In the genomic region with DNA sequence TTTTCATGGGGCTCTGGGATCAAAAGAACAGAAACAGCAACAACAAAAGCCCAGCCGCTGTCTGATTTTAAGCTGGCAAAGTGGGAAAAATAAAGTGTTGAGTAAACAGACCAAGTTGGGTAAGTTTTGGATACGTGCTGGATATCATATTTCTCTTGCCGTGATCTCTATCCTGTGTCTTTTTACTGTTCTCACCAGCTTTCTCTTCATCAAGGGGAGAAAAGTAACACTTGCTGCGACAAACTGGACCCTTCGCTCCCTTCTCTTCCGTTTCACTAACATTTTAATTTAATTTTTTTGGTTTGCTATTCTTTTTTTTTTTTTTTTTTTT, we compare ENCODE assay signal across 8 cellular contexts. TPM values are rescaled to one million over a fixed set of nuclear protein-coding genes. Genes with fewer than 3 reads are reported as not detected.
DNase-seq lines count a peak whose midpoint lies in the region; ATAC-seq and TF ChIP-seq lines count a peak whose summit lies in the region.

No MANE protein-coding gene starts in this region.

- no peaks in the 10 kb centered on the region for H4K20me1 ChIP-seq in GM23248 (ENCODE audit: insufficient read depth)

- H3K4me1 ChIP-seq in GM23248 (ENCODE audit: insufficient read depth) = peaks cover 39% of the 10 kb centered on the region
- H3K4me1 ChIP-seq in gastrocnemius medialis = no peaks in the 10 kb centered on the region

- intact Hi-C loops in gastrocnemius medialis (cut with DNase I; ENCODE audit: low total_unique reads) = loop anchor here (2.0 to 10.0 kb wide), 2 partner anchors 92 to 668 kb away; a partner anchor contains a TSS

- peak overlapping the region; percentile 98 for H3K9ac ChIP-seq in GM23248

- H3K36me3 ChIP-seq in GM23248 (ENCODE audit: low read depth) = no peaks in the 10 kb centered on the region
- H3K36me3 ChIP-seq in gastrocnemius medialis = no peaks in the 10 kb centered on the region

- H3K4me3 ChIP-seq in GM23248 (peak overlapping the region; percentile 87), gastrocnemius medialis (peak overlapping the region; percentile 66 to 79 (median 72))

- TF ChIP-seq CTCF in gastrocnemius medialis (IDR thresholded peaks at IDR 0.05 in 4 of 5, conservative IDR thresholded peaks at IDR 0.05 in 1 of 5) = no peak

- H2AFZ ChIP-seq in GM23248 = peak overlapping the region; percentile 77

- H3K9me2 ChIP-seq in GM23248 (ENCODE audit: insufficient read depth) = no peaks in the 10 kb centered on the region

- H3K9me3 ChIP-seq in GM23248 (ENCODE audit: low read depth) (no peaks in the 10 kb centered on the region), gastrocnemius medialis (no peaks in the 10 kb centered on the region)

- H3F3A ChIP-seq in GM23248 (ENCODE audit: insufficient read depth) = peaks cover 27% of the 10 kb centered on the region

- peaks cover 41% of the 10 kb centered on the region for H3K79me2 ChIP-seq in GM23248 (ENCODE audit: insufficient read depth)

- in situ Hi-C loops in GM23248 (cut with MboI) = no loop called here
- in situ Hi-C loops in gastrocnemius medialis (cut with MboI; ENCODE audit: low sequenced_read_pairs in 4 of 4) = no loop called here

- ATAC-seq in gastrocnemius medialis (peak; percentile 53 to 62), GM18505 (IDR thresholded peaks at IDR 0.05; ENCODE audit: unreplicated experiment) (no peak), HG03280 (IDR thresholded peaks at IDR 0.05; ENCODE audit: unreplicated experiment) (no peak)

- H3K27me3 ChIP-seq in GM23248 (replicated peaks; ENCODE audit: insufficient read depth) = no peaks in the 10 kb centered on the region
- H3K27me3 ChIP-seq in gastrocnemius medialis = no peaks in the 10 kb centered on the region

- WGBS in GM23248 (ENCODE audit: low coverage in 1 of 2, low lambda C conversion rate in 2 of 2, missing lambda C conversion rate in 2 of 2), 2 experiments = 1% methylated on average over 6 of the region's 6 CpGs

- no peak for TF ChIP-seq POLR2A in gastrocnemius medialis (IDR thresholded peaks at IDR 0.05)
- no peak for TF ChIP-seq POLR2A in GM18505 (IDR thresholded peaks at IDR 0.05; ENCODE audit: borderline replicate concordance, extremely low read depth, insufficient read depth, insufficient read length)

- peak overlapping the region; percentile 98 for H3K27ac ChIP-seq in GM23248
- H3K27ac ChIP-seq in gastrocnemius medialis = peak overlapping the region in 3 of 4 donors; percentile 27 to 60 (median 37)

- peak overlapping the region; percentile 100 for H3K4me2 ChIP-seq in GM23248 (ENCODE audit: unreplicated experiment)

- DNase-seq in GM23248 (no peak), SW480 (ENCODE audit: low spot score) (peak; percentile 17), glomerular endothelial cell (ENCODE audit: extremely low read depth, low read depth, low spot score) (peak; percentile 3), gastrocnemius medialis (no peak), GDM1 (lab: John Stamatoyannopoulos, UW) (no peak)
- DNase-seq in NK-92 treated with Interleukin-12 subunit alpha and Interleukin-12 subunit beta, amount 100 ng/mL, for 24 hours (lab: John Stamatoyannopoulos, UW) = no peak

RNA-seq across cellular contexts. Expression of a gene that starts 0.4 kb away (rescaled TPM):
- total RNA-seq in GM23248 (2014; rRNA removed; shearing (Covaris generic)) = 84.9 and 87.7 TPM in 2 replicates
- 133 and 134 TPM in 2 replicates for polyA plus RNA-seq in GM23248 (2016; fragmentation: Nextera tagmentation; extraction: Ambion mirVana)
- 4.2 and 16.1 TPM in 2 replicates for total RNA-seq in glomerular endothelial cell
- 1 to 10 TPM; 3.5 to 7.0 (median 4.1) TPM for total RNA-seq in gastrocnemius medialis

Comparison
In these comparisons a context has a peak if more than half of its experiments do, and no peak if none do; other contexts are left out.
1. DNase-seq: peak in SW480 (single experiment) and glomerular endothelial cell (single experiment); none in GM23248 (single experiment), gastrocnemius medialis (0 of 2), GDM1 (single experiment) and NK-92 treated with Interleukin-12 subunit alpha and Interleukin-12 subunit beta, amount 100 ng/mL, for 24 hours (single experiment).
2. ATAC-seq: peak in gastrocnemius medialis (2 of 2); none in GM18505 (single experiment) and HG03280 (single experiment).